ENCODE assay signal across 21 cellular contexts in the genomic region with DNA sequence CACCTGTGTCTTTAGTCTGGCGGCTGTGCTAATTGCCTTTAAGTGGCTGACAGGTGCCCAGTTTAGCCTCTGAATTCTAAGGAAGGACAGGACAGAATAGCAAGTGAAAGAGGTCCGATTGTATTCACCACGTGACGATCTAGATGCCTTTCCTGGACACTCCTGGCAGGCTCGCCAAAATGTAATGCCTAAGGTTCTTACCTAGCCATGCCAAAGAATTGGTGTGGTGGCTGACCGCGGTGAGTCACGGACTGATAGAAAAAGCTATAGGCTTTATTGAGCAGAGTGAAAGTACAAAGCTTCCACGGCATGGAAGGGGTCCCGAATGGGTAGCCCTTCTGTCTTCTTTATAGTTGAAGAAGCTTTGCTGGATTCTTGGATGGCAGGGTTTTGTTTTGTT. TPM values are rescaled to one million over a fixed set of nuclear protein-coding genes. Genes with fewer than 3 reads are reported as not detected.
A peak's percentile ranks its signal among the peaks of the same experiment; 100 is the strongest.
DNase-seq lines count a peak whose midpoint lies in the region; ATAC-seq and TF ChIP-seq lines count a peak whose summit lies in the region.
"Had no signal": no experiment of that assay in that cellular context is flagged by ENCODE, and none has a peak within 500 bp of the region (broad histone marks: within the 10 kb centered on the region; RNA-seq: fewer than 3 reads in every experiment).

No MANE protein-coding gene starts in this region.

- H3K36me3 ChIP-seq in upper lobe of right lung: no peaks in the 10 kb centered on the region
- peaks cover 0 to 5% (median 1%) of the 10 kb centered on the region in 4 donors for H3K36me3 ChIP-seq in esophagus muscularis mucosa
- no peaks in the 10 kb centered on the region for H3K36me3 ChIP-seq in MM.1S (replicated peaks; ENCODE audit: insufficient read depth, low read length)
- H3K36me3 ChIP-seq: cardiac muscle cell, upper lobe of left lung had no signal

- TF ChIP-seq EP300 in esophagus muscularis mucosa (IDR thresholded peaks at IDR 0.05): no peak

- H2AFZ ChIP-seq in MM.1S (ENCODE audit: low read length): no peak overlapping the region

- 85% methylated on average over 10 of the region's 10 CpGs for WGBS in esophagus muscularis mucosa

- H3K4me2 ChIP-seq in MM.1S (ENCODE audit: low read depth, low read length): no peak overlapping the region
- H3K4me2 ChIP-seq: BLaER1 treated with 17β-estradiol and CSF1 and Interleukin-3, amounts not matched to agents 10 nM and 100 nM had no signal

- H4K20me1 ChIP-seq in MM.1S (ENCODE audit: insufficient read depth, low read length): no peaks in the 10 kb centered on the region
- H4K20me1 ChIP-seq: BLaER1 treated with 17β-estradiol and CSF1 and Interleukin-3, amounts not matched to agents 10 nM and 100 nM had no signal

- intact Hi-C loops in upper lobe of right lung (cut with DNase I) (no loop called here), esophagus muscularis mucosa (cut with DNase I) (no loop called here)

- TF ChIP-seq CTCF in upper lobe of right lung (IDR thresholded peaks at IDR 0.05) (no peak), esophagus muscularis mucosa (IDR thresholded peaks at IDR 0.05) (no peak), MM.1S (IDR thresholded peaks at IDR 0.05; ENCODE audit: low read length) (no peak)

- no peaks in the 10 kb centered on the region for H3K9me3 ChIP-seq in upper lobe of right lung
- no peaks in the 10 kb centered on the region for H3K9me3 ChIP-seq in esophagus muscularis mucosa
- no peaks in the 10 kb centered on the region for H3K9me3 ChIP-seq in MM.1S (replicated peaks; ENCODE audit: insufficient read depth, low read length)
- H3K9me3 ChIP-seq: BLaER1 treated with 17β-estradiol and CSF1 and Interleukin-3, amounts not matched to agents 10 nM and 100 nM; gastroesophageal sphincter; psoas muscle; stomach; upper lobe of left lung had no signal

- H3K27me3 ChIP-seq in upper lobe of right lung (no peaks in the 10 kb centered on the region), esophagus muscularis mucosa (no peaks in the 10 kb centered on the region), MM.1S (replicated peaks; ENCODE audit: insufficient read depth, low read length) (no peaks in the 10 kb centered on the region)
- H3K27me3 ChIP-seq: BLaER1 treated with 17β-estradiol and CSF1 and Interleukin-3, amounts not matched to agents 10 nM and 100 nM; cardiac muscle cell; gastroesophageal sphincter; stomach; upper lobe of left lung had no signal

- H3K9me2 ChIP-seq in MM.1S (replicated peaks; ENCODE audit: insufficient read depth, low read length): no peaks in the 10 kb centered on the region

- H3K4me1 ChIP-seq in upper lobe of right lung (no peaks in the 10 kb centered on the region), esophagus muscularis mucosa (no peaks in the 10 kb centered on the region), MM.1S (ENCODE audit: low read length) (no peaks in the 10 kb centered on the region)
- H3K4me1 ChIP-seq: BLaER1 treated with 17β-estradiol and CSF1 and Interleukin-3, amounts not matched to agents 10 nM and 100 nM; gastroesophageal sphincter; psoas muscle; stomach; upper lobe of left lung had no signal

- no peak for TF ChIP-seq POLR2A in esophagus muscularis mucosa (IDR thresholded peaks at IDR 0.05; ENCODE audit: low read depth)

- no peak overlapping the region for H3K4me3 ChIP-seq in upper lobe of right lung
- no peak overlapping the region for H3K4me3 ChIP-seq in esophagus muscularis mucosa
- no peak overlapping the region for H3K4me3 ChIP-seq in MM.1S (ENCODE audit: low read length)
- H3K4me3 ChIP-seq: BLaER1 treated with 17β-estradiol and CSF1 and Interleukin-3, amounts not matched to agents 10 nM and 100 nM; cardiac muscle cell; gastroesophageal sphincter; psoas muscle; skin epidermis; stomach; upper lobe of left lung had no signal

- peak; percentile 53 for DNase-seq in A172 (ENCODE audit: low spot score)
- peak; percentile 71 for DNase-seq in LoVo (ENCODE audit: low spot score)
- DNase-seq in NCI-H774 (lab: John Stamatoyannopoulos, UW): peak; percentile 40
- DNase-seq in astrocyte of the hippocampus (ENCODE audit: low read depth, low spot score): peak; percentile 65
- DNase-seq in upper lobe of right lung: no peak
- no peak for DNase-seq in cerebellar nuclear complex (lab: John Stamatoyannopoulos, UW)
- DNase-seq in esophagus muscularis mucosa (ENCODE audit: extremely low spot score): no peak
- DNase-seq in MM.1S: no peak
- DNase-seq: activated CD8-positive, alpha-beta memory T cell treated with anti-CD3 and anti-CD28 coated beads, Interleukin-2, amount 50 U/mL, for 4 hours; activated naive CD8-positive, alpha-beta T cell treated with anti-CD3 and anti-CD28 coated beads, Interleukin-2, amount 50 U/mL, for 24 hours; NCI-H187 treated with DMSO at 0.1 percent for 48 hours; psoas muscle; RPMI8226; stimulated activated CD4-positive, alpha-beta T cell treated with anti-CD3 and anti-CD28 coated beads, Interleukin-4, amount 100 ng/mL, for 1 hour; stomach; upper lobe of left lung had no signal

- no peak overlapping the region for H3K27ac ChIP-seq in upper lobe of right lung
- H3K27ac ChIP-seq in esophagus muscularis mucosa (replicated peaks in 1 of 4): no peak overlapping the region
- no peak overlapping the region for H3K27ac ChIP-seq in MM.1S (ENCODE audit: low read length)
- H3K27ac ChIP-seq: BLaER1 treated with 17β-estradiol and CSF1 and Interleukin-3, amounts not matched to agents 10 nM and 100 nM; cardiac muscle cell; gastroesophageal sphincter; psoas muscle; skin epidermis; stomach; upper lobe of left lung had no signal

- H3K9ac ChIP-seq in MM.1S (ENCODE audit: low read length): no peak overlapping the region
- H3K9ac ChIP-seq: BLaER1 treated with 17β-estradiol and CSF1 and Interleukin-3, amounts not matched to agents 10 nM and 100 nM had no signal

- no peaks in the 10 kb centered on the region for H3F3A ChIP-seq in MM.1S (ENCODE audit: insufficient read depth, low read length)

- no peak for ATAC-seq in upper lobe of right lung
- ATAC-seq: activated naive CD8-positive, alpha-beta T cell treated with anti-CD3 and anti-CD28 coated beads, Interleukin-2, amount 50 U/mL, for 24 hours; gastroesophageal sphincter; HepG2 had no signal

- H3K79me2 ChIP-seq in MM.1S (ENCODE audit: low read length): no peaks in the 10 kb centered on the region

RNA-seq across cellular contexts. Expression of a gene that starts 26.8 kb away (rescaled TPM):
- total RNA-seq in A172 (2014; rRNA removed; shearing (Covaris generic)): 7.0 and 11.1 TPM in 2 replicates
- total RNA-seq in upper lobe of right lung (13.0 TPM), esophagus muscularis mucosa (10 to 100 TPM; 11.8 to 13.0 (median 12.6) TPM)

Comparison
In these comparisons a context has a peak if more than half of its experiments do, and no peak if none do; other contexts are left out.
1. DNase-seq: peak in A172 (single experiment), LoVo (single experiment), NCI-H774 (single experiment) and astrocyte of the hippocampus (single experiment); none in upper lobe of right lung (single experiment), cerebellar nuclear complex (0 of 2), esophagus muscularis mucosa (single experiment) and MM.1S (single experiment).